ENCODE assay signal across 1 cellular context in genomic region chr1:202367200-202367742, GRCh38.
TF ChIP-seq lines count a peak whose summit lies in the region.

No MANE protein-coding gene starts in this region.

TF ChIP-seq in SK-N-SH treated with all-trans-retinoic acid at 6 μM for 48 hours, 23 proteins besides CTCF, POLR2A, EP300 and RAD21 (continued from another document):
- no peak for TF ChIP-seq CSRNP3 (CRISPR knock-in tag; IDR thresholded peaks at IDR 0.05)
TF ChIP-seq in SK-N-SH treated with all-trans-retinoic acid at 6 μM for 48 hours: peak in this region for 0.
